In genomic region chr11:66346476-66347424, GRCh38 we compare ENCODE assay signal across 6 cellular contexts. TPM values are rescaled to one million over a fixed set of nuclear protein-coding genes. Genes with fewer than 3 reads are reported as not detected.
A peak's percentile ranks its signal among the peaks of the same experiment; 100 is the strongest.
DNase-seq lines count a peak whose midpoint lies in the region; ATAC-seq and TF ChIP-seq lines count a peak whose summit lies in the region.

No MANE protein-coding gene starts in this region.

- CTCF ChIA-PET in RWPE1 (lab: Yijun Ruan, JAX), result interaction anchor here (0.5 to 2.0 kb wide), 3 partner anchors 35 to 124 kb away, joined by 3 to 10 read pairs (median 5); no protein-coding TSS in a partner anchor

- H3K36me3 ChIP-seq in BE2C (no peaks in the 10 kb centered on the region), aorta (ENCODE audit: control insufficient read depth in 1 of 2, insufficient read depth in 2 of 2, low read length in 1 of 2) (no peaks in the 10 kb centered on the region)

- H3K9me3 ChIP-seq in BE2C (no peaks in the 10 kb centered on the region), aorta (ENCODE audit: control insufficient read depth, low read length) (no peaks in the 10 kb centered on the region)

- peak overlapping the region; percentile 97 for H3K4me3 ChIP-seq in BE2C (ENCODE audit: low read depth, low read length)
- H3K4me3 ChIP-seq in iPS-11a (ENCODE audit: low read depth, low read length), result peak overlapping the region; percentile 92
- peak overlapping the region; percentile 92 to 97 for H3K4me3 ChIP-seq in aorta (ENCODE audit: low read length in 2 of 2)

- ATAC-seq in aorta (ENCODE audit: low FRiP score), result no peak
- no peak for ATAC-seq in HG03521 (IDR thresholded peaks at IDR 0.05; ENCODE audit: unreplicated experiment)

- TF ChIP-seq CTCF in BE2C (IDR thresholded peaks at IDR 0.05; ENCODE audit: low read depth, low read length) (no peak), RWPE1 (conservative IDR thresholded peaks at IDR 0.05; ENCODE audit: low read depth) (no peak)

- no peaks in the 10 kb centered on the region; the same call in 1 of the 2 replicates for H3K4me1 ChIP-seq in BE2C
- H3K4me1 ChIP-seq in aorta (ENCODE audit: control insufficient read depth in 1 of 2, insufficient read depth in 2 of 2, low read length in 2 of 2), result no peaks in the 10 kb centered on the region

- POLR2A ChIA-PET in RWPE1 (lab: Yijun Ruan, JAX; ENCODE audit: low non-redundant PET), result no interaction called here

- WGBS in aorta, 2 donors, result 23 to 29% methylated on average over 62 to 68 of the region's 68 CpGs

- H3K27me3 ChIP-seq in BE2C (no peaks in the 10 kb centered on the region), aorta (ENCODE audit: control insufficient read depth in 1 of 2, insufficient read depth in 2 of 2, low read length in 1 of 2) (no peaks in the 10 kb centered on the region)

- intact Hi-C loops in aorta (cut with DNase I), result no loop called here

- no peak for DNase-seq in BE2C
- no peak for DNase-seq in RWPE1 (ENCODE audit: low spot score)
- DNase-seq in aorta, result no peak
- no peak for DNase-seq in mesenteric fat pad (ENCODE audit: low spot score)

- peak overlapping the region; percentile 92 for H3K27ac ChIP-seq in RWPE1
- peak overlapping the region in 1 of 2 donors; percentile 85 for H3K27ac ChIP-seq in aorta (ENCODE audit: low read depth in 1 of 2, low read length in 2 of 2)

RNA-seq across cellular contexts. Expression of gene B4GAT1, which starts 0.7 kb away (rescaled TPM):
- polyA plus RNA-seq in BE2C (2012; ENCODE audit: insufficient read depth, insufficient read length, low read depth), result 52.0 TPM
- total RNA-seq in aorta (10 to 100 TPM; 11.8 to 18.8 TPM), mesenteric fat pad (16.1 TPM)
- polyA plus RNA-seq in aorta, result 10 to 100 TPM in 1 of 2 donors, 1 to 10 TPM in 1; 7.0 to 18.3 TPM

RNA-seq across cellular contexts. Expression of gene BRMS1, which starts 1.8 kb away (rescaled TPM):
- 109 TPM for polyA plus RNA-seq in BE2C (2012; ENCODE audit: insufficient read depth, insufficient read length, low read depth)
- total RNA-seq in aorta (10 to 100 TPM; 21.5 to 22.4 TPM), mesenteric fat pad (31.8 TPM)
- polyA plus RNA-seq in aorta, result 10 to 100 TPM; 24.4 to 55.2 TPM

RNA-seq across cellular contexts. Expression of gene RIN1, which starts 10.5 kb away (rescaled TPM):
- polyA plus RNA-seq in BE2C (2012; ENCODE audit: insufficient read depth, insufficient read length, low read depth), result 18.0 TPM
- total RNA-seq in aorta (1 to 10 TPM; 8.3 to 9.1 TPM), mesenteric fat pad (6.5 TPM)
- 10 to 100 TPM in 1 of 2 donors, 1 to 10 TPM in 1; 1.8 to 13.3 TPM for polyA plus RNA-seq in aorta

RNA-seq across cellular contexts. Expression of gene SLC29A2, which starts 24.8 kb away (rescaled TPM):
- polyA plus RNA-seq in BE2C (2012; ENCODE audit: insufficient read depth, insufficient read length, low read depth), result 11.9 TPM
- total RNA-seq in aorta (1 to 10 TPM; 1.9 to 3.3 TPM), mesenteric fat pad (5.9 TPM)
- polyA plus RNA-seq in aorta, result 1 to 10 TPM in 1 of 2 donors, under 1 TPM in 1; 0.38 to 3.9 TPM

RNA-seq across cellular contexts. Expression of gene CD248, which starts 29.9 kb away (rescaled TPM):
- 93.0 TPM for polyA plus RNA-seq in BE2C (2012; ENCODE audit: insufficient read depth, insufficient read length, low read depth)
- total RNA-seq in aorta (100 to 1,000 TPM in 1 of 2 donors, 10 to 100 TPM in 1; 38.6 to 118 TPM), mesenteric fat pad (810 TPM)
- 1 to 10 TPM; 3.1 to 7.2 TPM for polyA plus RNA-seq in aorta
